17 cellular contexts compared by ENCODE assay signal in the genomic region with DNA sequence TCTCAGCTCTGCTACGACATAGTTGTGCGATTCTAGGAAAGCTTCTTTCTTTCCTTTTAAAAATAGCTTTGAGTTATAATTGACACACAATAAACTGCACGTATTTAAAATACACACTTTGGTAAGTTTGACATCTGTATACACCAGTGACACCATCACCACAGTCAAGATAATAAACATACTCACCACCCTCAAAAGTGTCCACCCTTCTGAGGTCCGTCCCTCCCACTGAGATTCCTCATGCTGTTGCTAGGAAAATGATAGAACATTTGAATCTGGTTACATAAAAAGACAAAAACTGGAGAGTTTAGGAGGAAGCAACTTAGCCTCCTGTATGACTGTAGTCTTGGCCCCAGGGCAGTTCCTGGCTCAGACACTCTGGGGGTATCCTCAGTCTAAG. TPM values are rescaled to one million over a fixed set of nuclear protein-coding genes. Genes with fewer than 3 reads are reported as not detected.
"Had no signal": no experiment of that assay in that cellular context is flagged by ENCODE, and none has a peak within 500 bp of the region (broad histone marks: within the 10 kb centered on the region; RNA-seq: fewer than 3 reads in every experiment).

No MANE protein-coding gene starts in this region.

- ATAC-seq: natural killer cell had no signal

- H3K27ac ChIP-seq: dorsolateral prefrontal cortex, tibial nerve, vagina had no signal

- H3K4me3 ChIP-seq: dorsolateral prefrontal cortex, left ventricle myocardium inferior, tibial nerve, vagina had no signal

- H3K27me3 ChIP-seq: dorsolateral prefrontal cortex, tibial nerve, vagina had no signal

- H3K27ac Mint-ChIP-seq: activated CD4-positive, alpha-beta T cell treated with anti-CD3 and anti-CD28 coated beads, Interleukin-2, amount 10 ng/mL, durations not matched to agents 7 days and 5 days; activated naive CD8-positive, alpha-beta T cell treated with anti-CD3 and anti-CD28 coated beads for 36 hours; activated T-helper 1 cell treated with anti-CD3 and anti-CD28 coated beads, Interleukin-12 subunit alpha, Interleukin-12 subunit beta, Interleukin-2, Interleukin-4 antibody, amounts not matched to agents 30 ng/mL and 10 ng/mL and 1 ng/mL, durations not matched to agents 14 hours and 24 hours and 36 hours; natural killer cell had no signal

- H3K4me1 ChIP-seq: tibial nerve, vagina had no signal

- H3K4me3 Mint-ChIP-seq: activated CD4-positive, alpha-beta T cell treated with anti-CD3 and anti-CD28 coated beads, Interleukin-2, amount 10 ng/mL, durations not matched to agents 7 days and 5 days; activated naive CD8-positive, alpha-beta T cell treated with anti-CD3 and anti-CD28 coated beads for 36 hours; activated T-helper 1 cell treated with anti-CD3 and anti-CD28 coated beads, Interleukin-12 subunit alpha, Interleukin-12 subunit beta, Interleukin-2, Interleukin-4 antibody, amounts not matched to agents 30 ng/mL and 10 ng/mL and 1 ng/mL, durations not matched to agents 14 hours and 24 hours and 36 hours; natural killer cell had no signal

- H3K36me3 ChIP-seq: left ventricle myocardium inferior, tibial nerve, vagina had no signal

- H3K36me3 Mint-ChIP-seq: activated naive CD8-positive, alpha-beta T cell treated with anti-CD3 and anti-CD28 coated beads for 36 hours; natural killer cell had no signal

- H3K27me3 Mint-ChIP-seq: activated CD4-positive, alpha-beta T cell treated with anti-CD3 and anti-CD28 coated beads, Interleukin-2, amount 10 ng/mL, durations not matched to agents 7 days and 5 days; activated naive CD8-positive, alpha-beta T cell treated with anti-CD3 and anti-CD28 coated beads for 36 hours had no signal

- DNase-seq: activated CD4-positive, alpha-beta T cell treated with anti-CD3 and anti-CD28 coated beads, Interleukin-2, amount 10 ng/mL, durations not matched to agents 7 days and 5 days; activated naive CD8-positive, alpha-beta T cell treated with anti-CD3 and anti-CD28 coated beads for 36 hours; anterior cingulate cortex; dorsolateral prefrontal cortex; hypothalamus; kidney; left ventricle myocardium inferior; natural killer cell; retina; stimulated activated CD4-positive, alpha-beta T cell treated with anti-CD3 and anti-CD28 coated beads, Interleukin-4, amount 100 ng/mL, for 1 hour; stimulated activated naive CD4-positive, alpha-beta T cell treated with Interleukin-2 at 50 U/mL for 16 hours; substantia nigra had no signal

- H3K9me3 ChIP-seq: left ventricle myocardium inferior, tibial nerve, vagina had no signal

- H3K9me3 Mint-ChIP-seq: activated CD4-positive, alpha-beta T cell treated with anti-CD3 and anti-CD28 coated beads, Interleukin-2, amount 10 ng/mL, durations not matched to agents 7 days and 5 days; activated naive CD8-positive, alpha-beta T cell treated with anti-CD3 and anti-CD28 coated beads for 36 hours; activated T-helper 1 cell treated with anti-CD3 and anti-CD28 coated beads, Interleukin-12 subunit alpha, Interleukin-12 subunit beta, Interleukin-2, Interleukin-4 antibody, amounts not matched to agents 30 ng/mL and 10 ng/mL and 1 ng/mL, durations not matched to agents 14 hours and 24 hours and 36 hours; natural killer cell had no signal

- H3K4me1 Mint-ChIP-seq: natural killer cell had no signal

RNA-seq across cellular contexts. Expression of a gene that starts 17.2 kb away (rescaled TPM):
- total RNA-seq: fibroblast of villous mesenchyme, glomerular endothelial cell, left ventricle myocardium inferior, vagina had no signal
